Comparison of ENCODE assay signal across 11 cellular contexts in genomic region chrX:114626323-114626722, GRCh38. TPM values are rescaled to one million over a fixed set of nuclear protein-coding genes. Genes with fewer than 3 reads are reported as not detected.
DNase-seq lines count a peak whose midpoint lies in the region; ATAC-seq, FAIRE-seq and TF ChIP-seq lines count a peak whose summit lies in the region.
"Had no signal": no experiment of that assay in that cellular context is flagged by ENCODE, and none has a peak within 500 bp of the region (broad histone marks: within the 10 kb centered on the region; RNA-seq: fewer than 3 reads in every experiment).

No MANE protein-coding gene starts in this region.

- H3K4me3 ChIP-seq in A549 = no peak overlapping the region
- no peak overlapping the region for H3K4me3 ChIP-seq in fibroblast of the aortic adventitia (ENCODE audit: low read depth, low read length)
- H3K4me3 ChIP-seq: lung, Peyer's patch had no signal

- H3K9me3 Mint-ChIP-seq in activated naive CD8-positive, alpha-beta T cell treated with anti-CD3 and anti-CD28 coated beads, Interleukin-2, amount 50 U/mL, for 24 hours = no peaks in the 10 kb centered on the region

- DNase-seq in A549 (ENCODE audit: low read depth in 1 of 2, low spot score in 1 of 2) (peak; percentile 2 to 13), OCI-M1 (lab: John Stamatoyannopoulos, UW) (peak; percentile 0), fibroblast of the aortic adventitia (ENCODE audit: low read depth) (peak; percentile 50), T-helper 1 cell (no peak), caudate nucleus (lab: John Stamatoyannopoulos, UW) (no peak), NOMO-1 treated with DMSO at 0.1 percent for 48 hours (lab: John Stamatoyannopoulos, UW; ENCODE audit: unreplicated experiment) (no peak)
- no peak for DNase-seq in activated naive CD8-positive, alpha-beta T cell treated with anti-CD3 and anti-CD28 coated beads, Interleukin-2, amount 50 U/mL, for 24 hours
- DNase-seq: activated naive CD4-positive, alpha-beta T cell treated with anti-CD3 and anti-CD28 coated beads for 36 hours; Peyer's patch had no signal

- no peak overlapping the region for H3K4me3 Mint-ChIP-seq in activated naive CD8-positive, alpha-beta T cell treated with anti-CD3 and anti-CD28 coated beads, Interleukin-2, amount 50 U/mL, for 24 hours
- H3K4me3 Mint-ChIP-seq: activated naive CD4-positive, alpha-beta T cell treated with anti-CD3 and anti-CD28 coated beads for 36 hours had no signal

- TF ChIP-seq EP300 in A549 (IDR thresholded peaks at IDR 0.05) = no peak

- TF ChIP-seq POLR2A in A549 (IDR thresholded peaks at IDR 0.05; ENCODE audit: low read length) = no peak

- H3K4me1 Mint-ChIP-seq in activated naive CD8-positive, alpha-beta T cell treated with anti-CD3 and anti-CD28 coated beads, Interleukin-2, amount 50 U/mL, for 24 hours = no peaks in the 10 kb centered on the region

- no peak overlapping the region for H3K27ac Mint-ChIP-seq in activated naive CD8-positive, alpha-beta T cell treated with anti-CD3 and anti-CD28 coated beads, Interleukin-2, amount 50 U/mL, for 24 hours
- H3K27ac Mint-ChIP-seq: activated naive CD4-positive, alpha-beta T cell treated with anti-CD3 and anti-CD28 coated beads for 36 hours had no signal

- POLR2A ChIA-PET in A549 (lab: Yijun Ruan, JAX) = no interaction called here

- H3K36me3 Mint-ChIP-seq in activated naive CD8-positive, alpha-beta T cell treated with anti-CD3 and anti-CD28 coated beads, Interleukin-2, amount 50 U/mL, for 24 hours (ENCODE audit: low read depth) = no peaks in the 10 kb centered on the region

- CTCF ChIA-PET in A549 (lab: Yijun Ruan, JAX) = interaction anchor here (0.6 to 1.0 kb wide), 5 partner anchors 14 to 520 kb away, joined by 3 to 4 read pairs (median 3); no protein-coding TSS in a partner anchor

- peak; percentile 31 for TF ChIP-seq CTCF in A549 (IDR thresholded peaks at IDR 0.05)
- peak; percentile 51 for TF ChIP-seq CTCF in fibroblast of the aortic adventitia (IDR thresholded peaks at IDR 0.05; ENCODE audit: insufficient read depth, low read length)

- peak in 1 of 2 experiments; percentile 23; a peak in 1 of 5 replicates for TF ChIP-seq RAD21 in A549 (conservative IDR thresholded peaks at IDR 0.05 in 1 of 2, IDR thresholded peaks at IDR 0.05 in 1 of 2)

- H3K27me3 Mint-ChIP-seq in activated naive CD8-positive, alpha-beta T cell treated with anti-CD3 and anti-CD28 coated beads, Interleukin-2, amount 50 U/mL, for 24 hours = no peaks in the 10 kb centered on the region

- ATAC-seq in A549 (no peak), GM18858 (IDR thresholded peaks at IDR 0.05; ENCODE audit: unreplicated experiment) (peak; percentile 57)
- no peak for ATAC-seq in activated naive CD8-positive, alpha-beta T cell treated with anti-CD3 and anti-CD28 coated beads, Interleukin-2, amount 50 U/mL, for 24 hours

- no peaks in the 10 kb centered on the region for H3K4me1 ChIP-seq in A549
- H3K4me1 ChIP-seq: Peyer's patch had no signal

- no peaks in the 10 kb centered on the region for H3K9me3 ChIP-seq in A549
- H3K9me3 ChIP-seq: Peyer's patch had no signal

- no peak overlapping the region for H3K27ac ChIP-seq in A549
- H3K27ac ChIP-seq in caudate nucleus (ENCODE audit: low read depth, low read length) = no peak overlapping the region
- H3K27ac ChIP-seq: Peyer's patch had no signal

- FAIRE-seq in A549 (lab: Jason Lieb, UNC) = peak; percentile 32

- H3K4me2 ChIP-seq in A549 = no peak overlapping the region

TF ChIP-seq in A549, 52 proteins besides CTCF, POLR2A, EP300 and RAD21:
- TF ChIP-seq SREBF2 (IDR thresholded peaks at IDR 0.05) (no peak), TP53 (CRISPR knock-in tag; IDR thresholded peaks at IDR 0.05) (no peak), KDM5A (IDR thresholded peaks at IDR 0.05) (no peak), RCOR1 (IDR thresholded peaks at IDR 0.05; ENCODE audit: low read depth, low read length) (no peak), HOXB5 (CRISPR knock-in tag; IDR thresholded peaks at IDR 0.05) (no peak), TFCP2L1 (CRISPR knock-in tag; IDR thresholded peaks at IDR 0.05) (no peak), KDM1A (IDR thresholded peaks at IDR 0.05; ENCODE audit: low read depth) (no peak), PHF8 (IDR thresholded peaks at IDR 0.05; ENCODE audit: borderline replicate concordance, low read depth) (no peak)

RNA-seq across cellular contexts. Expression of gene HTR2C, which starts 42.4 kb away (rescaled TPM):
- polyA plus RNA-seq in A549 (2011; rRNA removed) = not detected in 2 replicates
- polyA plus RNA-seq in A549 (2012; cell fraction: cytosol; rRNA removed) = not detected in 2 replicates
- not detected in 2 replicates for polyA plus RNA-seq in A549 (2012; cell fraction: nucleus; rRNA removed)
- not detected in 3 replicates for polyA plus RNA-seq in A549 (2017; fragmentation: RNase III; extraction: RNeasy Plus Mini Kit Qiagen cat#74134 plus additional on column Dnase treatment)
- not detected in 2 replicates for polyA minus RNA-seq in A549 (2011; rRNA and poly(A)+ RNA removed)
- total RNA-seq in fibroblast of the aortic adventitia (ENCODE audit: low replicate concordance) = not detected in 2 replicates
- total RNA-seq: activated naive CD4-positive, alpha-beta T cell treated with anti-CD3 and anti-CD28 coated beads for 36 hours; Peyer's patch had no signal
- polyA plus RNA-seq: lung had no signal

Comparison
In these comparisons a context has a peak if more than half of its experiments do, and no peak if none do; other contexts are left out.
1. DNase-seq: peak in A549 (2 of 2), OCI-M1 (single experiment) and fibroblast of the aortic adventitia (single experiment); none in T-helper 1 cell (0 of 5), caudate nucleus (0 of 61), activated naive CD8-positive, alpha-beta T cell treated with anti-CD3 and anti-CD28 coated beads, Interleukin-2, amount 50 U/mL, for 24 hours (single experiment) and NOMO-1 treated with DMSO at 0.1 percent for 48 hours (single experiment).